Comparison of ENCODE assay signal across 1 cellular context in the genomic region with DNA sequence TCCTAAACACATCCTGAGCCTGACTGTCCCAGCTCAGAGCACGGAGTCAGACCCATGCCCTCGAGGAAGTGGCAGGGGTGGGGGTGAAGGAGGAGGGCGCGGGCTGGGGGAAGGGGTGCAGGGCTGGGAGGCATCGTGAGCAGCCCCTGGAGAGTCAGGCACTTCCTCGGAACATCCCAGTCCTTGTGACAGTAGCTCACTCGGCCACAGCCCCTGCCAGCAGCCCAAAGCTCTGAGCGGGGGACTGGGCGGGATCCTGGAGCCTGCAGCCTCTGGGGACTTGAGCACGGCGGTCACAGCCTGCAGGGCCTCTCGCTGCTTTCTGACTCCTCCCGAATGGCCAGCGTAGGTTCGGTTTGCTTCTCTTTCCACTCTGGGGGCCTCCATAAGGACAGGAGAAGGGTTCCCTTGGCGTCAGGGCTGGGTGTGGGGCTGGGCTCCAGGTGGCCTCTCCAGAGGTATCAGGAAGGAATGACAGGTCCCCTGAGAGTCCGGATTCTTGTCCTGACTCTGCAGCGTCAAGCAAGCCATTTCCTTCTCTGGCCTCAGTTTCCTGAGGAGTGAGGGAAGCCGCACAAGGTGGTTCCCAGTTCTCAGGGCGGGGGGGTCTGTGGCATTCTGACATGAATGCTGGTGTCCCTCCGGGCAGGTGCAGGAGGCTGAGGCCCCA.
TF ChIP-seq lines count a peak whose summit lies in the region.

No MANE protein-coding gene starts in this region.

TF ChIP-seq in H1, 55 proteins besides CTCF, POLR2A, EP300 and RAD21:
- TF ChIP-seq RXRA (IDR thresholded peaks at IDR 0.05; ENCODE audit: insufficient read depth, low read depth, low read length) (no peak), CBX8 (IDR thresholded peaks at IDR 0.05; ENCODE audit: borderline replicate concordance, low read depth, low read length) (no peak), SP1 (IDR thresholded peaks at IDR 0.05; ENCODE audit: low read depth, low read length) (no peak), CREB1 (IDR thresholded peaks at IDR 0.05) (no peak)
